In the genomic region with DNA sequence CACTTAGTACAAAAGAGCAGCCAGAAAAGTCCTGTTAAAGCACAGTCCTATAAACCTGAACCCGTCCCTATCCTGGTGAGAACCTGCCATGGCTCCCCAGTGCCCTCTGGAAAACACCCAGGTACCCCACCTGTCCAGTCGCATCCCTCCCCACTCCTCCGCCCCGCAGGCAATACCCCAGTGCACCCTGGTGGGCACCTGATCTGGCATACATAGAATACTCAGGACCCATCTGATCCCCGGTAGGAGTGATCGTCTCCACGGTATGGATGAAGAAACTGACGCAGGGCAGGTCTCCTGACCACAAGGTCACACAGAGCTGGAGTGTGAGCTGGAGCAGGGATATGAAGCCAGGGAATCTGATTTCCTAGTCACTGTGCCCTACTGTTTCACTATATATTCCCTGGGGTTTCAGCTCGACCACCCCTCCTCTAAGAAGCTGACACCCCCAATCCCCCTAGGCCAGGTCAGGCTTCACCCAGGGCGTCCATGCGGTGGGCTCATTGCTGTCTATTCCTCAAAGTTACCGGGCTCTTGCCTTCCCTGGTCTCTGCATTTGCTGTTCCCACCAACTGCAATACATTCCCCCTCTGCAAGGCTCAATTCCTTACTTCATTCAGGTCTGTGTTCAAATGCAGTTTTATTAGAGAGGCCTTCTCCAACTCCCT, we compare ENCODE assay signal across 6 cellular contexts. TPM values are rescaled to one million over a fixed set of nuclear protein-coding genes. Genes with fewer than 3 reads are reported as not detected.
DNase-seq lines count a peak whose midpoint lies in the region; ATAC-seq and TF ChIP-seq lines count a peak whose summit lies in the region.

No MANE protein-coding gene starts in this region.

- H3K27ac ChIP-seq in body of pancreas = peak overlapping the region; percentile 90 to 92 (median 92)

- intact Hi-C loops in body of pancreas (cut with DNase I) = no loop called here

- no peaks in the 10 kb centered on the region for H3K9me3 ChIP-seq in body of pancreas

- H3K4me3 Mint-ChIP-seq in natural killer cell treated with Interleukin-12 subunit alpha and Interleukin-12 subunit beta and Interleukin-15 and Interleukin-18, amount 100 ng/mL, for 72 hours = peak overlapping the region; percentile 87

- peak overlapping the region; percentile 89 to 91 for H3K27ac Mint-ChIP-seq in natural killer cell treated with Interleukin-12 subunit alpha and Interleukin-12 subunit beta and Interleukin-15 and Interleukin-18, amount 100 ng/mL, for 72 hours

- H3K36me3 Mint-ChIP-seq in natural killer cell treated with Interleukin-12 subunit alpha and Interleukin-12 subunit beta and Interleukin-15 and Interleukin-18, amount 100 ng/mL, for 72 hours = no peaks in the 10 kb centered on the region

- H3K27me3 ChIP-seq in body of pancreas = no peaks in the 10 kb centered on the region

- H3K4me1 ChIP-seq in body of pancreas = peaks cover 31% of the 10 kb centered on the region

- no peaks in the 10 kb centered on the region for H3K36me3 ChIP-seq in body of pancreas (replicated peaks in 1 of 2; ENCODE audit: insufficient read depth in 1 of 2, low read depth in 2 of 2)

- no peak for TF ChIP-seq POLR2A in body of pancreas (IDR thresholded peaks at IDR 0.05)

- H3K4me3 ChIP-seq in body of pancreas = no peak overlapping the region

- 37 to 47% methylated on average over 8 to 12 of the region's 12 CpGs for WGBS in body of pancreas, 2 donors

- no peak for TF ChIP-seq CTCF in body of pancreas (IDR thresholded peaks at IDR 0.05)

- DNase-seq in body of pancreas (peak in 3 of 4 donors; percentile 33 to 43 (median 36)), cerebellar nuclear complex (lab: John Stamatoyannopoulos, UW) (no peak), NCI-H345 treated with DMSO at 0.1 percent for 48 hours (lab: John Stamatoyannopoulos, UW; ENCODE audit: unreplicated experiment) (no peak), HK-2 (ENCODE audit: unreplicated experiment) (no peak)
- no peak for DNase-seq in natural killer cell treated with Interleukin-12 subunit alpha and Interleukin-12 subunit beta and Interleukin-15 and Interleukin-18, amount 100 ng/mL, for 72 hours (ENCODE audit: low spot score)

- H3K27me3 Mint-ChIP-seq in natural killer cell treated with Interleukin-12 subunit alpha and Interleukin-12 subunit beta and Interleukin-15 and Interleukin-18, amount 100 ng/mL, for 72 hours = no peaks in the 10 kb centered on the region

- ATAC-seq in GM21576 (IDR thresholded peaks at IDR 0.05; ENCODE audit: unreplicated experiment) (peak; percentile 8), body of pancreas (no peak)
- no peak for ATAC-seq in natural killer cell treated with Interleukin-12 subunit alpha and Interleukin-12 subunit beta and Interleukin-15 and Interleukin-18, amount 100 ng/mL, for 72 hours

- H3K9me3 Mint-ChIP-seq in natural killer cell treated with Interleukin-12 subunit alpha and Interleukin-12 subunit beta and Interleukin-15 and Interleukin-18, amount 100 ng/mL, for 72 hours = no peaks in the 10 kb centered on the region

- H3K4me1 Mint-ChIP-seq in natural killer cell treated with Interleukin-12 subunit alpha and Interleukin-12 subunit beta and Interleukin-15 and Interleukin-18, amount 100 ng/mL, for 72 hours (ENCODE audit: low read depth in 2 of 2) = peaks cover 31 to 35% of the 10 kb centered on the region in 2 donors

RNA-seq across cellular contexts. Expression of gene FBXO46, which starts 12.6 kb away (rescaled TPM):
- total RNA-seq in body of pancreas = 10 to 100 TPM in 1 of 2 donors, 1 to 10 TPM in 1; 7.8 to 11.9 TPM
- 10 to 100 TPM; 36.9 to 53.8 TPM for total RNA-seq in natural killer cell treated with Interleukin-12 subunit alpha and Interleukin-12 subunit beta and Interleukin-15 and Interleukin-18, amount 100 ng/mL, for 72 hours

RNA-seq across cellular contexts. Expression of gene MEIOSIN, which starts 15.1 kb away (rescaled TPM):
- total RNA-seq in body of pancreas = not detected
- total RNA-seq in natural killer cell treated with Interleukin-12 subunit alpha and Interleukin-12 subunit beta and Interleukin-15 and Interleukin-18, amount 100 ng/mL, for 72 hours = not detected

RNA-seq across cellular contexts. Expression of gene QPCTL, which starts 25.7 kb away (rescaled TPM):
- total RNA-seq in body of pancreas = 1 to 10 TPM; 2.1 to 4.0 TPM
- total RNA-seq in natural killer cell treated with Interleukin-12 subunit alpha and Interleukin-12 subunit beta and Interleukin-15 and Interleukin-18, amount 100 ng/mL, for 72 hours = 10 to 100 TPM in 1 of 2 donors, 1 to 10 TPM in 1; 8.4 to 22.7 TPM

RNA-seq across cellular contexts. Expression of gene SNRPD2, which starts 26.4 kb away (rescaled TPM):
- total RNA-seq in body of pancreas = 10 to 100 TPM; 25.1 to 66.4 TPM
- 100 to 1,000 TPM; 389 to 427 TPM for total RNA-seq in natural killer cell treated with Interleukin-12 subunit alpha and Interleukin-12 subunit beta and Interleukin-15 and Interleukin-18, amount 100 ng/mL, for 72 hours

RNA-seq across cellular contexts. Expression of gene GIPR, which starts 50.1 kb away (rescaled TPM):
- 1 to 10 TPM; 3.9 to 9.2 TPM for total RNA-seq in body of pancreas
- total RNA-seq in natural killer cell treated with Interleukin-12 subunit alpha and Interleukin-12 subunit beta and Interleukin-15 and Interleukin-18, amount 100 ng/mL, for 72 hours = 10 to 100 TPM; 29.0 to 74.0 TPM

Comparison
In these comparisons a context has a peak if more than half of its experiments do, and no peak if none do; other contexts are left out.
1. DNase-seq: peak in body of pancreas (3 of 4); none in natural killer cell treated with Interleukin-12 subunit alpha and Interleukin-12 subunit beta and Interleukin-15 and Interleukin-18, amount 100 ng/mL, for 72 hours (single experiment), cerebellar nuclear complex (0 of 2), NCI-H345 treated with DMSO at 0.1 percent for 48 hours (single experiment) and HK-2 (single experiment).